2 cellular contexts compared by ENCODE assay signal in genomic region chr4:177692907-177693306, GRCh38.
TF ChIP-seq lines count a peak whose summit lies in the region.

No MANE protein-coding gene starts in this region.

TF ChIP-seq in HepG2, 621 proteins besides CTCF, POLR2A, EP300 and RAD21:
- TF ChIP-seq ZNF678 (CRISPR knock-in tag; IDR thresholded peaks at IDR 0.05) (no peak), UBTF (CRISPR knock-in tag; IDR thresholded peaks at IDR 0.05) (no peak), DPF2 (CRISPR knock-in tag; IDR thresholded peaks at IDR 0.05; ENCODE audit: borderline replicate concordance, low read depth) (no peak), TRIM22 (IDR thresholded peaks at IDR 0.05) (no peak), ZNF737 (CRISPR knock-in tag; IDR thresholded peaks at IDR 0.05; ENCODE audit: borderline replicate concordance) (no peak), ZKSCAN8 (CRISPR knock-in tag; IDR thresholded peaks at IDR 0.05; ENCODE audit: borderline replicate concordance) (no peak), TP53 (CRISPR knock-in tag; conservative IDR thresholded peaks at IDR 0.05) (no peak), MAFF (IDR thresholded peaks at IDR 0.05; ENCODE audit: low read depth, low read length) (peak; percentile 86), THYN1 (CRISPR knock-in tag; IDR thresholded peaks at IDR 0.05; ENCODE audit: borderline replicate concordance, low read depth) (no peak), HOXA3 (CRISPR knock-in tag; IDR thresholded peaks at IDR 0.05) (no peak), MAFK (conservative IDR thresholded peaks at IDR 0.05 in 1 of 2, IDR thresholded peaks at IDR 0.05 in 1 of 2; ENCODE audit: low read length in 2 of 2) (peak; percentile 84 to 92)
TF ChIP-seq in HepG2: peak in this region for 2.

TF ChIP-seq in IMR-90, 13 proteins besides CTCF, POLR2A, EP300 and RAD21:
- peak; percentile 91 for TF ChIP-seq MAFK (IDR thresholded peaks at IDR 0.05; ENCODE audit: low read depth, low read length)
- TF ChIP-seq SMC3 (IDR thresholded peaks at IDR 0.05; ENCODE audit: low read depth, low read length) = no peak
TF ChIP-seq in IMR-90: peak in this region for 1.
